23 cellular contexts compared by ENCODE assay signal in the genomic region with DNA sequence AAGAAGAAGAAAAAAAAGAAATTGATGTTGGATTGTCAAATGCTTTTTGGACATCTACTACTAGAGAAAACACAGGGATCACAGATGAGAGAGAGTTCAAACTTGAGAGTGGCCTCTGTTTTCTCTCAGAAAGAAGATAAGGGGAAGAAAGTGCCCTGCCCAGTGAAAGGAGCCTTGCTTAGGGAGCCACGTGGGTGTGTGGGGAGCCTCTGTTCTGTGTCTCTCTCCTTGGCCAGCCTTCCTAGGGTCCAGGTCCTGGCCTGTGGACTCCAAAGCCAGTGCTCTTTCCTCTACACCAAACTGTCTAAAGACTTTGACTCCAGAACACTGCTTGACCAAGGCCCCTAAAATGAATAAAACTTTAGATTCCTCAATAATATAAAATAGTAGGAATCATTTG. TPM values are rescaled to one million over a fixed set of nuclear protein-coding genes. Genes with fewer than 3 reads are reported as not detected.
"Had no signal": no experiment of that assay in that cellular context is flagged by ENCODE, and none has a peak within 500 bp of the region (broad histone marks: within the 10 kb centered on the region; RNA-seq: fewer than 3 reads in every experiment).

No MANE protein-coding gene starts in this region.

- H3K4me1 ChIP-seq: colonic mucosa had no signal

- H3K27me3 ChIP-seq: colonic mucosa, gastrocnemius medialis, left lung, ovary, sigmoid colon, spleen, tibial nerve, upper lobe of left lung had no signal

- H3K9me3 Mint-ChIP-seq: dendritic cell treated with granulocyte-macrophage colony-stimulating factor and Interleukin-4, amounts not matched to agents 40 ng/mL and 50 ng/mL, for 4 days; naive thymus-derived CD8-positive, alpha-beta T cell; stimulated activated naive B cell treated with anti-CD40 and anti-IgM and Interleukin-4, amounts not matched to agents 10 μg/mL and 1 μg/mL and 100 μg/mL, for 72 hours; stimulated activated naive CD8-positive, alpha-beta T cell treated with anti-CD3 and anti-CD28 coated beads, Interleukin-15, Interleukin-2, amounts not matched to agents 100 ng/mL and 50 ng/mL, for 24 hours had no signal

- ATAC-seq: gastrocnemius medialis; left cardiac atrium; left lung; naive thymus-derived CD8-positive, alpha-beta T cell; psoas muscle; right cardiac atrium; stimulated activated naive B cell treated with anti-CD40 and anti-IgM and Interleukin-4, amounts not matched to agents 10 μg/mL and 1 μg/mL and 100 μg/mL, for 72 hours had no signal

- H3K4me3 ChIP-seq: colonic mucosa, gastrocnemius medialis, left lung, ovary, psoas muscle, sigmoid colon, spleen, thoracic aorta, tibial nerve, upper lobe of left lung had no signal

- H3K4me3 Mint-ChIP-seq: dendritic cell treated with granulocyte-macrophage colony-stimulating factor and Interleukin-4, amounts not matched to agents 40 ng/mL and 50 ng/mL, for 4 days; naive thymus-derived CD8-positive, alpha-beta T cell; stimulated activated naive B cell treated with anti-CD40 and anti-IgM and Interleukin-4, amounts not matched to agents 10 μg/mL and 1 μg/mL and 100 μg/mL, for 72 hours; stimulated activated naive CD8-positive, alpha-beta T cell treated with anti-CD3 and anti-CD28 coated beads, Interleukin-15, Interleukin-2, amounts not matched to agents 100 ng/mL and 50 ng/mL, for 24 hours had no signal

- H3K27me3 Mint-ChIP-seq: dendritic cell treated with granulocyte-macrophage colony-stimulating factor and Interleukin-4, amounts not matched to agents 40 ng/mL and 50 ng/mL, for 4 days; stimulated activated naive CD8-positive, alpha-beta T cell treated with anti-CD3 and anti-CD28 coated beads, Interleukin-15, Interleukin-2, amounts not matched to agents 100 ng/mL and 50 ng/mL, for 24 hours had no signal

- H3K36me3 Mint-ChIP-seq: naive thymus-derived CD8-positive, alpha-beta T cell; stimulated activated naive B cell treated with anti-CD40 and anti-IgM and Interleukin-4, amounts not matched to agents 10 μg/mL and 1 μg/mL and 100 μg/mL, for 72 hours had no signal

- H3K36me3 ChIP-seq: colonic mucosa, gastrocnemius medialis, left lung, ovary, sigmoid colon, spleen, thoracic aorta, tibial nerve, upper lobe of left lung had no signal

- H3K27ac ChIP-seq: colonic mucosa, gastrocnemius medialis, left lung, ovary, psoas muscle, sigmoid colon, spleen, thoracic aorta, upper lobe of left lung had no signal

- DNase-seq: colonic mucosa; effector memory CD4-positive, alpha-beta T cell; foreskin fibroblast; gastrocnemius medialis; head of caudate nucleus; left cardiac atrium; left lung; mesenchymal stem cell; naive thymus-derived CD8-positive, alpha-beta T cell; occipital lobe; ovary; posterior cingulate gyrus; psoas muscle; right cardiac atrium; sigmoid colon; spleen; stimulated activated naive B cell treated with anti-CD40 and anti-IgM and Interleukin-4, amounts not matched to agents 10 μg/mL and 1 μg/mL and 100 μg/mL, for 72 hours; upper lobe of left lung had no signal

- H3K9me3 ChIP-seq: colonic mucosa, gastrocnemius medialis, left lung, ovary, psoas muscle, sigmoid colon, spleen, thoracic aorta, tibial nerve, upper lobe of left lung had no signal

- H3K27ac Mint-ChIP-seq: dendritic cell treated with granulocyte-macrophage colony-stimulating factor and Interleukin-4, amounts not matched to agents 40 ng/mL and 50 ng/mL, for 4 days; naive thymus-derived CD8-positive, alpha-beta T cell; stimulated activated naive B cell treated with anti-CD40 and anti-IgM and Interleukin-4, amounts not matched to agents 10 μg/mL and 1 μg/mL and 100 μg/mL, for 72 hours; stimulated activated naive CD8-positive, alpha-beta T cell treated with anti-CD3 and anti-CD28 coated beads, Interleukin-15, Interleukin-2, amounts not matched to agents 100 ng/mL and 50 ng/mL, for 24 hours had no signal

RNA-seq across cellular contexts. Expression of gene COL15A1, which starts 22.0 kb away (rescaled TPM):
- total RNA-seq: lung microvascular endothelial cell; naive thymus-derived CD8-positive, alpha-beta T cell had no signal
- polyA plus RNA-seq: naive thymus-derived CD8-positive, alpha-beta T cell had no signal
